9 cellular contexts compared by ENCODE assay signal in the genomic region with DNA sequence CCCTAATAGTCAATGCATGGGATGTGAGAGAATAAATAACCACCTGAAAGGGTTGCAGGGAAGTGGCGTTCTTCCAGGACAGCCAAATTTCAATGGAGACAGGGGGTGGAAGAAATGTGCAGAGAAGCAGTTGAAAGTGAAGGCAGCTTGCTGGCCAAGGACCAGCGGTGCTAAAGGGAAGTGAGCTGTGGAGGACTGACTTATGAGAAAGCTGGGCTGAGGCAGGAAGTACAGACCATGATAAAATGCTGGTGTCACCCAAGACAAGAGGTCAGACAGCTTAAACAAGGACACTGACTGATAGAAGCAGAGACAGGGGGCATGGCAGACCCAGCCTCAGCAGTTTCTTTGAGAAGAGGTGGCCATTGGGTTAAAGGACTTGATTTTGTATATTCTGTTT.
DNase-seq lines count a peak whose midpoint lies in the region; ATAC-seq and TF ChIP-seq lines count a peak whose summit lies in the region.
"Had no signal": no experiment of that assay in that cellular context is flagged by ENCODE, and none has a peak within 500 bp of the region (broad histone marks: within the 10 kb centered on the region; RNA-seq: fewer than 3 reads in every experiment).

No MANE protein-coding gene starts in this region.

- CTCF ChIA-PET in Calu3 (lab: Charles Lee): interaction anchor here (0.6 kb wide), 1 partner anchor 737 kb away, joined by 5 read pairs; no protein-coding TSS in a partner anchor

- no peak overlapping the region for H3K4me3 ChIP-seq in Peyer's patch
- no peak overlapping the region for H3K4me3 ChIP-seq in lung
- H3K4me3 ChIP-seq in suprapubic skin: no peak overlapping the region
- H3K4me3 ChIP-seq: stomach had no signal

- no peaks in the 10 kb centered on the region for H3K27me3 ChIP-seq in Peyer's patch
- H3K27me3 ChIP-seq in lung (ENCODE audit: control insufficient read depth, insufficient read depth): no peaks in the 10 kb centered on the region
- no peaks in the 10 kb centered on the region for H3K27me3 ChIP-seq in suprapubic skin
- H3K27me3 ChIP-seq: stomach had no signal

- no peak for TF ChIP-seq EP300 in suprapubic skin (IDR thresholded peaks at IDR 0.05)

- intact Hi-C loops in Calu3 (cut with micrococcal nuclease; ENCODE audit: unreplicated experiment): no loop called here

- ATAC-seq in GM18498 (IDR thresholded peaks at IDR 0.05; ENCODE audit: unreplicated experiment) (peak; percentile 76), HG02623 (IDR thresholded peaks at IDR 0.05; ENCODE audit: unreplicated experiment) (peak; percentile 66), lung (ENCODE audit: insufficient read depth, low FRiP score) (peak; percentile 75), SK-N-SH treated with all-trans-retinoic acid at 6 μM for 48 hours (no peak)

- peaks cover 9% of the 10 kb centered on the region for H3K4me1 Mint-ChIP-seq in chondrocyte (ENCODE audit: low read depth)
- H3K4me1 Mint-ChIP-seq in Calu3 (ENCODE audit: low read depth, unreplicated experiment): no peaks in the 10 kb centered on the region

- no peaks in the 10 kb centered on the region for H3K27me3 Mint-ChIP-seq in chondrocyte (ENCODE audit: low read depth)
- no peaks in the 10 kb centered on the region for H3K27me3 Mint-ChIP-seq in Calu3 (ENCODE audit: unreplicated experiment)

- H3K36me3 ChIP-seq in Peyer's patch: no peaks in the 10 kb centered on the region
- no peaks in the 10 kb centered on the region for H3K36me3 ChIP-seq in lung (ENCODE audit: control insufficient read depth in 2 of 2, insufficient read depth in 2 of 2, low read length in 2 of 2)
- no peaks in the 10 kb centered on the region for H3K36me3 ChIP-seq in suprapubic skin

- peaks cover 0 to 5% (median 0%) of the 10 kb centered on the region in 4 donors for H3K4me1 ChIP-seq in Peyer's patch
- peaks cover 0 to 3% of the 10 kb centered on the region in 2 donors for H3K4me1 ChIP-seq in lung (ENCODE audit: control insufficient read depth in 2 of 2, insufficient read depth in 2 of 2, low read length in 2 of 2)
- H3K4me1 ChIP-seq in suprapubic skin: no peaks in the 10 kb centered on the region

- WGBS in lung, 2 donors: 19 to 37% methylated on average over 2 of the region's 2 CpGs
- 68% methylated on average over 2 of the region's 2 CpGs for WGBS in suprapubic skin

- H3K27ac Mint-ChIP-seq in chondrocyte (ENCODE audit: unreplicated experiment) (no peak overlapping the region), Calu3 (ENCODE audit: unreplicated experiment) (no peak overlapping the region)

- H3K36me3 Mint-ChIP-seq in chondrocyte (ENCODE audit: low read depth): no peaks in the 10 kb centered on the region
- no peaks in the 10 kb centered on the region for H3K36me3 Mint-ChIP-seq in Calu3 (ENCODE audit: insufficient read depth, unreplicated experiment)

- no peaks in the 10 kb centered on the region for H3K9me3 ChIP-seq in Peyer's patch
- no peaks in the 10 kb centered on the region for H3K9me3 ChIP-seq in lung (ENCODE audit: control insufficient read depth in 2 of 2, insufficient read depth in 1 of 2, low read length in 1 of 2)
- H3K9me3 ChIP-seq in suprapubic skin: no peaks in the 10 kb centered on the region
- H3K9me3 ChIP-seq: stomach had no signal

- DNase-seq in Peyer's patch (peak in 2 of 3 donors; percentile 40 to 61), lung (ENCODE audit: low spot score) (no peak), chondrocyte (ENCODE audit: low spot score) (no peak), Calu3 (no peak), suprapubic skin (ENCODE audit: low spot score in 2 of 2) (no peak)
- DNase-seq: stomach had no signal

- H3K27ac ChIP-seq in Peyer's patch (no peak overlapping the region), lung (ENCODE audit: low read depth in 1 of 2, low read length in 1 of 2) (no peak overlapping the region), suprapubic skin (no peak overlapping the region)

- TF ChIP-seq CTCF in Peyer's patch (IDR thresholded peaks at IDR 0.05): no peak
- no peak for TF ChIP-seq CTCF in lung (IDR thresholded peaks at IDR 0.05; ENCODE audit: control extremely low read depth, extremely low read depth)
- TF ChIP-seq CTCF in chondrocyte (IDR thresholded peaks at IDR 0.05): no peak
- no peak for TF ChIP-seq CTCF in Calu3 (IDR thresholded peaks at IDR 0.05; ENCODE audit: unreplicated experiment)
- no peak for TF ChIP-seq CTCF in suprapubic skin (IDR thresholded peaks at IDR 0.05)

- H3K4me3 Mint-ChIP-seq in chondrocyte (ENCODE audit: unreplicated experiment) (no peak overlapping the region), Calu3 (ENCODE audit: low read depth, unreplicated experiment) (no peak overlapping the region)

- TF ChIP-seq POLR2A in Peyer's patch (IDR thresholded peaks at IDR 0.05): no peak
- TF ChIP-seq POLR2A in suprapubic skin (IDR thresholded peaks at IDR 0.05): no peak

- BruUV-seq in Calu3 (replicated peaks; lab: Mats Ljungman, UMichigan): no TSS peak

- H3K9me3 Mint-ChIP-seq in chondrocyte (ENCODE audit: low read depth) (no peaks in the 10 kb centered on the region), Calu3 (ENCODE audit: low read depth, unreplicated experiment) (no peaks in the 10 kb centered on the region)

TF ChIP-seq in SK-N-SH treated with all-trans-retinoic acid at 6 μM for 48 hours, 23 proteins besides CTCF, POLR2A, EP300 and RAD21 (continues in another document):
- TF ChIP-seq ZNF70 (CRISPR knock-in tag; IDR thresholded peaks at IDR 0.05) (no peak), ZNF565 (CRISPR knock-in tag; conservative IDR thresholded peaks at IDR 0.05; ENCODE audit: low read depth) (no peak), BACH2 (CRISPR knock-in tag; IDR thresholded peaks at IDR 0.05; ENCODE audit: borderline replicate concordance) (no peak), ZFP3 (CRISPR knock-in tag; IDR thresholded peaks at IDR 0.05) (no peak), RARB (CRISPR knock-in tag; IDR thresholded peaks at IDR 0.05) (no peak), ESRRG (CRISPR knock-in tag; IDR thresholded peaks at IDR 0.05) (no peak)
- TF ChIP-seq, protein P1, sequence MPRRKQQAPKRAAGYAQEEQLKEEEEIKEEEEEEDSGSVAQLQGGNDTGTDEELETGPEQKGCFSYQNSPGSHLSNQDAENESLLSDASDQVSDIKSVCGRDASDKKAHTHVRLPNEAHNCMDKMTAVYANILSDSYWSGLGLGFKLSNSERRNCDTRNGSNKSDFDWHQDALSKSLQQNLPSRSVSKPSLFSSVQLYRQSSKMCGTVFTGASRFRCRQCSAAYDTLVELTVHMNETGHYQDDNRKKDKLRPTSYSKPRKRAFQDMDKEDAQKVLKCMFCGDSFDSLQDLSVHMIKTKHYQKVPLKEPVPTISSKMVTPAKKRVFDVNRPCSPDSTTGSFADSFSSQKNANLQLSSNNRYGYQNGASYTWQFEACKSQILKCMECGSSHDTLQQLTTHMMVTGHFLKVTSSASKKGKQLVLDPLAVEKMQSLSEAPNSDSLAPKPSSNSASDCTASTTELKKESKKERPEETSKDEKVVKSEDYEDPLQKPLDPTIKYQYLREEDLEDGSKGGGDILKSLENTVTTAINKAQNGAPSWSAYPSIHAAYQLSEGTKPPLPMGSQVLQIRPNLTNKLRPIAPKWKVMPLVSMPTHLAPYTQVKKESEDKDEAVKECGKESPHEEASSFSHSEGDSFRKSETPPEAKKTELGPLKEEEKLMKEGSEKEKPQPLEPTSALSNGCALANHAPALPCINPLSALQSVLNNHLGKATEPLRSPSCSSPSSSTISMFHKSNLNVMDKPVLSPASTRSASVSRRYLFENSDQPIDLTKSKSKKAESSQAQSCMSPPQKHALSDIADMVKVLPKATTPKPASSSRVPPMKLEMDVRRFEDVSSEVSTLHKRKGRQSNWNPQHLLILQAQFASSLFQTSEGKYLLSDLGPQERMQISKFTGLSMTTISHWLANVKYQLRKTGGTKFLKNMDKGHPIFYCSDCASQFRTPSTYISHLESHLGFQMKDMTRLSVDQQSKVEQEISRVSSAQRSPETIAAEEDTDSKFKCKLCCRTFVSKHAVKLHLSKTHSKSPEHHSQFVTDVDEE (CRISPR knock-in tag; IDR thresholded peaks at IDR 0.05): no peak
- TF ChIP-seq, protein P2, sequence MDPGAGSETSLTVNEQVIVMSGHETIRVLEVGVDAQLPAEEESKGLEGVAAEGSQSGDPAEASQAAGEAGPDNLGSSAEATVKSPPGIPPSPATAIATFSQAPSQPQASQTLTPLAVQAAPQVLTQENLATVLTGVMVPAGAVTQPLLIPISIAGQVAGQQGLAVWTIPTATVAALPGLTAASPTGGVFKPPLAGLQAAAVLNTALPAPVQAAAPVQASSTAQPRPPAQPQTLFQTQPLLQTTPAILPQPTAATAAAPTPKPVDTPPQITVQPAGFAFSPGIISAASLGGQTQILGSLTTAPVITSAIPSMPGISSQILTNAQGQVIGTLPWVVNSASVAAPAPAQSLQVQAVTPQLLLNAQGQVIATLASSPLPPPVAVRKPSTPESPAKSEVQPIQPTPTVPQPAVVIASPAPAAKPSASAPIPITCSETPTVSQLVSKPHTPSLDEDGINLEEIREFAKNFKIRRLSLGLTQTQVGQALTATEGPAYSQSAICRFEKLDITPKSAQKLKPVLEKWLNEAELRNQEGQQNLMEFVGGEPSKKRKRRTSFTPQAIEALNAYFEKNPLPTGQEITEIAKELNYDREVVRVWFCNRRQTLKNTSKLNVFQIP (CRISPR knock-in tag; IDR thresholded peaks at IDR 0.05; ENCODE audit: borderline replicate concordance, low read depth): no peak
- TF ChIP-seq, protein P3, sequence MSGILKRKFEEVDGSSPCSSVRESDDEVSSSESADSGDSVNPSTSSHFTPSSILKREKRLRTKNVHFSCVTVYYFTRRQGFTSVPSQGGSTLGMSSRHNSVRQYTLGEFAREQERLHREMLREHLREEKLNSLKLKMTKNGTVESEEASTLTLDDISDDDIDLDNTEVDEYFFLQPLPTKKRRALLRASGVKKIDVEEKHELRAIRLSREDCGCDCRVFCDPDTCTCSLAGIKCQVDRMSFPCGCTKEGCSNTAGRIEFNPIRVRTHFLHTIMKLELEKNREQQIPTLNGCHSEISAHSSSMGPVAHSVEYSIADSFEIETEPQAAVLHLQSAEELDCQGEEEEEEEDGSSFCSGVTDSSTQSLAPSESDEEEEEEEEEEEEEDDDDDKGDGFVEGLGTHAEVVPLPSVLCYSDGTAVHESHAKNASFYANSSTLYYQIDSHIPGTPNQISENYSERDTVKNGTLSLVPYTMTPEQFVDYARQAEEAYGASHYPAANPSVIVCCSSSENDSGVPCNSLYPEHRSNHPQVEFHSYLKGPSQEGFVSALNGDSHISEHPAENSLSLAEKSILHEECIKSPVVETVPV (CRISPR knock-in tag; IDR thresholded peaks at IDR 0.05): no peak

Comparison
In these comparisons a context has a peak if more than half of its experiments do, and no peak if none do; other contexts are left out.
1. DNase-seq: peak in Peyer's patch (2 of 3); none in lung (single experiment), chondrocyte (single experiment), Calu3 (single experiment) and suprapubic skin (0 of 2).